Comparison of ENCODE assay signal across 8 cellular contexts in genomic region chr17:10631048-10631700, GRCh38. TPM values are rescaled to one million over a fixed set of nuclear protein-coding genes. Genes with fewer than 3 reads are reported as not detected.
DNase-seq lines count a peak whose midpoint lies in the region; ATAC-seq, FAIRE-seq and TF ChIP-seq lines count a peak whose summit lies in the region.

No MANE protein-coding gene starts in this region.

- ATAC-seq in HepG2: peak; percentile 69
- ATAC-seq in GM21717 (IDR thresholded peaks at IDR 0.05; ENCODE audit: unreplicated experiment): no peak

- H2AFZ ChIP-seq in HepG2 (ENCODE audit: low read length): no peak overlapping the region

- H3K4me1 ChIP-seq in adipocyte (ENCODE audit: control insufficient read depth, insufficient read depth, low read length): no peaks in the 10 kb centered on the region
- H3K4me1 ChIP-seq in HepG2 (ENCODE audit: insufficient read depth, low read length): no peaks in the 10 kb centered on the region

- no TSS peak for BruUV-seq in HepG2 (replicated peaks; lab: Mats Ljungman, UMichigan)

- H3K36me3 ChIP-seq in adipocyte (ENCODE audit: control insufficient read depth, insufficient read depth, low read length, severe bottlenecking) (peaks cover 6% of the 10 kb centered on the region), HepG2 (replicated peaks in 1 of 2; ENCODE audit: control insufficient read depth in 1 of 2, insufficient read depth in 2 of 2, low read length in 2 of 2) (peaks cover 1 to 5% of the 10 kb centered on the region in 2 experiments; a peak in 1 of 5 replicates)

- H3K9ac ChIP-seq in adipocyte (ENCODE audit: low read length) (no peak overlapping the region), HepG2 (ENCODE audit: insufficient read depth, low read depth, low read length) (no peak overlapping the region)

- in situ Hi-C loops in HepG2 (cut with HindIII; ENCODE audit: extremely low pct_ligation_motif_present, low pct_unique_long_range_greater_than_20kb): no loop called here

- no peak overlapping the region for H3K27ac ChIP-seq in HepG2 (ENCODE audit: extremely low read length, insufficient read depth, low read length)

- H3K79me2 ChIP-seq in HepG2 (ENCODE audit: insufficient read depth, low read length): no peaks in the 10 kb centered on the region

- intact Hi-C loops in HepG2 (cut with micrococcal nuclease; ENCODE audit: unreplicated experiment): no loop called here

- H3K4me3 ChIP-seq in adipocyte (ENCODE audit: low read length): no peak overlapping the region
- no peak overlapping the region for H3K4me3 ChIP-seq in HepG2 (replicated peaks in 1 of 3; ENCODE audit: insufficient read depth in 1 of 3, low read depth in 2 of 3, low read length in 3 of 3)

- no peak overlapping the region for H3K4me2 ChIP-seq in HepG2 (ENCODE audit: low read depth, low read length)

- no peak for TF ChIP-seq EP300 in HepG2 (IDR thresholded peaks at IDR 0.05; ENCODE audit: low read depth in 2 of 2, low read length in 2 of 2)
- no peak for TF ChIP-seq EP300 in HepG2 (CRISPR knock-in tag; IDR thresholded peaks at IDR 0.05; ENCODE audit: borderline replicate concordance)

- WGBS in HepG2 (ENCODE audit: low lambda C conversion rate): 54% methylated on average over 18 of the region's 18 CpGs

- no peak for TF ChIP-seq RAD21 in HepG2 (CRISPR knock-in tag; IDR thresholded peaks at IDR 0.05)

- H3K9me3 ChIP-seq in adipocyte (ENCODE audit: control insufficient read depth, low read length) (no peaks in the 10 kb centered on the region), HepG2 (ENCODE audit: low read length) (no peaks in the 10 kb centered on the region)

- TF ChIP-seq POLR2A in HepG2 (IDR thresholded peaks at IDR 0.05; ENCODE audit: insufficient read depth in 1 of 2, low read depth in 2 of 2, low read length in 2 of 2): no peak

- TF ChIP-seq CTCF in LNCAP (IDR thresholded peaks at IDR 0.05) (peak; percentile 97), HepG2 (CRISPR knock-in tag; IDR thresholded peaks at IDR 0.05) (peak; percentile 76)

- CTCF ChIA-PET in HepG2 (lab: Yijun Ruan, JAX; ENCODE audit: low intra/inter-chr PET ratio, low total read pairs): interaction anchor here (1.4 kb wide), 1 partner anchor 214 kb away, joined by 7 read pairs; no protein-coding TSS in a partner anchor

- H3K27me3 ChIP-seq in adipocyte (replicated peaks; ENCODE audit: control insufficient read depth, insufficient read depth, low read length) (peaks cover under 1% of the 10 kb centered on the region), HepG2 (ENCODE audit: control insufficient read depth in 1 of 2, insufficient read depth in 2 of 2, low read length in 2 of 2) (no peaks in the 10 kb centered on the region)

- DNase-seq in SIG-M5 treated with dmso at 0.1 percent for 504 hours (lab: John Stamatoyannopoulos, UW; ENCODE audit: unreplicated experiment) (peak; percentile 8), SIG-M5 (lab: John Stamatoyannopoulos, UW) (no peak), adipocyte (ENCODE audit: low read depth) (peak; percentile 54), HepG2 (ENCODE audit: low spot score) (no peak), HPDE6-E6E7 (ENCODE audit: extremely low spot score) (no peak), ureter (ENCODE audit: low spot score) (no peak)

- no peak for FAIRE-seq in HepG2 (lab: Jason Lieb, UNC)

- H4K20me1 ChIP-seq in HepG2 (ENCODE audit: insufficient read depth, low read length): no peaks in the 10 kb centered on the region

- POLR2A ChIA-PET in HepG2 (lab: Yijun Ruan, JAX): no interaction called here

TF ChIP-seq in HepG2, 621 proteins besides CTCF, POLR2A, EP300 and RAD21 (continues in another document):
- TF ChIP-seq DRAP1 (CRISPR knock-in tag; IDR thresholded peaks at IDR 0.05): no peak
- TF ChIP-seq XRCC5 (optimal IDR thresholded peaks at IDR 0.05; ENCODE audit: low read length): peak; percentile 45
- no peak for TF ChIP-seq ZGPAT (CRISPR knock-in tag; IDR thresholded peaks at IDR 0.05)
- TF ChIP-seq NRL (CRISPR knock-in tag; IDR thresholded peaks at IDR 0.05; ENCODE audit: borderline replicate concordance): no peak
- no peak for TF ChIP-seq ATF7-NPFF (CRISPR knock-in tag; IDR thresholded peaks at IDR 0.05; ENCODE audit: low read depth)
- TF ChIP-seq RARG (CRISPR knock-in tag; IDR thresholded peaks at IDR 0.05; ENCODE audit: low read depth): no peak
- no peak for TF ChIP-seq ZNF782 (CRISPR knock-in tag; IDR thresholded peaks at IDR 0.05; ENCODE audit: borderline replicate concordance)
- peak; percentile 38; the same call in 1 of the 2 replicates for TF ChIP-seq STAG1 (CRISPR knock-in tag; IDR thresholded peaks at IDR 0.05)
- no peak for TF ChIP-seq TFDP2 (CRISPR knock-in tag; IDR thresholded peaks at IDR 0.05)
- TF ChIP-seq KLF13 (CRISPR knock-in tag; IDR thresholded peaks at IDR 0.05): no peak
- no peak for TF ChIP-seq PHF5A (CRISPR knock-in tag; IDR thresholded peaks at IDR 0.05; ENCODE audit: low read depth, unreplicated experiment)
- TF ChIP-seq ZNF574 (CRISPR knock-in tag; IDR thresholded peaks at IDR 0.05): peak; percentile 38; the same call in 1 of the 2 replicates
- no peak for TF ChIP-seq ZNF10 (CRISPR knock-in tag; IDR thresholded peaks at IDR 0.05; ENCODE audit: borderline replicate concordance, low read depth)

RNA-seq across cellular contexts. Expression of gene MYH3, which starts 25.9 kb away (rescaled TPM):
- total RNA-seq in HepG2 (2016; rRNA removed; fragmentation: Illumina TruSeq; extraction: Trizol): 1.6 and 4.5 TPM in 2 replicates
- 0.97 and 2.0 TPM in 2 replicates for total RNA-seq in HepG2 (2016; cell fraction: cytosol; rRNA removed; fragmentation: Illumina TruSeq; extraction: Trizol; ENCODE audit: low read depth)
- 2.4 and 4.8 TPM in 2 replicates for total RNA-seq in HepG2 (2016; cell fraction: insoluble cytoplasmic fraction; rRNA removed; fragmentation: Illumina TruSeq; extraction: Trizol)
- 0.59 and 2.3 TPM in 2 replicates for total RNA-seq in HepG2 (2016; cell fraction: membrane; rRNA removed; fragmentation: Illumina TruSeq; extraction: Trizol)
- 6.7 and 8.5 TPM in 2 replicates for total RNA-seq in HepG2 (2016; cell fraction: nucleus; rRNA removed; fragmentation: Illumina TruSeq; extraction: Trizol)
- 2.5 and 4.3 TPM in 2 replicates for polyA plus RNA-seq in HepG2 (2011; rRNA removed)
- polyA plus RNA-seq in HepG2 (2011; cell fraction: cytosol; rRNA removed): 0.53 and 0.67 TPM in 2 replicates
- polyA plus RNA-seq in HepG2 (2011; cell fraction: nucleus; rRNA removed): 11.9 and 14.9 TPM in 2 replicates
- polyA plus RNA-seq in HepG2 (2012): 5.1 and 5.5 TPM in 2 replicates
- polyA plus RNA-seq in HepG2 (2016; cell fraction: cytosol; fragmentation: Illumina TruSeq; extraction: Trizol; ENCODE audit: low read depth): 0.67 and 0.83 TPM in 2 replicates
- polyA plus RNA-seq in HepG2 (2016; cell fraction: insoluble cytoplasmic fraction; fragmentation: Illumina TruSeq; extraction: Trizol; ENCODE audit: low read depth): 1.8 and 2.2 TPM in 2 replicates
- polyA plus RNA-seq in HepG2 (2016; cell fraction: membrane; fragmentation: Illumina TruSeq; extraction: Trizol; ENCODE audit: low read depth): 0.50 and 0.54 TPM in 2 replicates
- polyA plus RNA-seq in HepG2 (2016; cell fraction: nucleus; fragmentation: Illumina TruSeq; extraction: Trizol; ENCODE audit: insufficient read depth, low read depth): 23.0 and 26.3 TPM in 2 replicates
- 1.3 and 1.7 TPM in 2 replicates for polyA minus RNA-seq in HepG2 (2011; rRNA and poly(A)+ RNA removed; ENCODE audit: low replicate concordance)
- 0.70 TPM in 1 of 2 replicates, not detected in the other for polyA minus RNA-seq in HepG2 (2011; cell fraction: cytosol; rRNA and poly(A)+ RNA removed)
- polyA minus RNA-seq in HepG2 (2011; cell fraction: nucleus; rRNA and poly(A)+ RNA removed): 5.0 and 5.2 TPM in 2 replicates
- 6.2 TPM for total RNA-seq in ureter

Comparison
In these comparisons a context has a peak if more than half of its experiments do, and no peak if none do; other contexts are left out.
1. DNase-seq: peak in SIG-M5 treated with dmso at 0.1 percent for 504 hours (single experiment) and adipocyte (single experiment); none in SIG-M5 (single experiment), HepG2 (single experiment), HPDE6-E6E7 (single experiment) and ureter (single experiment).